Comparison of ENCODE assay signal across 25 cellular contexts in genomic region chr3:141618103-141618502, GRCh38.
"Had no signal": no experiment of that assay in that cellular context is flagged by ENCODE, and none has a peak within 500 bp of the region (broad histone marks: within the 10 kb centered on the region; RNA-seq: fewer than 3 reads in every experiment).

No MANE protein-coding gene starts in this region.

- H3K27me3 Mint-ChIP-seq: activated CD4-positive, alpha-beta T cell treated with anti-CD3 and anti-CD28 coated beads for 36 hours; activated naive CD8-positive, alpha-beta T cell treated with anti-CD3 and anti-CD28 coated beads, Interleukin-2, amount 50 U/mL, for 24 hours; effector memory CD8-positive, alpha-beta T cell; naive B cell; stimulated activated naive CD8-positive, alpha-beta T cell treated with anti-CD3 and anti-CD28 coated beads, Interleukin-15, Interleukin-2, amounts not matched to agents 100 ng/mL and 50 ng/mL, for 24 hours had no signal

- H3K9me3 ChIP-seq: left lung, upper lobe of right lung had no signal

- DNase-seq: activated CD4-positive, alpha-beta T cell treated with anti-CD3 and anti-CD28 coated beads for 36 hours; activated CD4-positive, CD25-positive, alpha-beta regulatory T cell; activated effector memory CD4-positive, alpha-beta T cell treated with Interleukin-2 at 50 U/mL for 16 hours; activated naive CD4-positive, alpha-beta T cell treated with Interleukin-2 at 50 U/mL for 16 hours; activated naive CD8-positive, alpha-beta T cell treated with anti-CD3 and anti-CD28 coated beads, Interleukin-2, amount 50 U/mL, for 24 hours; activated T-cell treated with anti-CD3 and anti-CD28 coated beads for 4 hours; amygdala; caudate nucleus; cortex of kidney; effector memory CD8-positive, alpha-beta T cell; head of caudate nucleus; kidney glomerular epithelial cell; left lung; naive B cell; posterior cingulate gyrus; right cardiac atrium; spleen; stimulated activated CD4-positive, alpha-beta T cell treated with anti-CD3 and anti-CD28 coated beads, Interleukin-2, amount 100 ng/mL, for 48 hours; substantia nigra; T-helper 1 cell; upper lobe of right lung had no signal

- H3K4me3 Mint-ChIP-seq: activated CD4-positive, alpha-beta T cell treated with anti-CD3 and anti-CD28 coated beads for 36 hours; activated naive CD8-positive, alpha-beta T cell treated with anti-CD3 and anti-CD28 coated beads, Interleukin-2, amount 50 U/mL, for 24 hours; effector memory CD8-positive, alpha-beta T cell; naive B cell; stimulated activated naive CD8-positive, alpha-beta T cell treated with anti-CD3 and anti-CD28 coated beads, Interleukin-15, Interleukin-2, amounts not matched to agents 100 ng/mL and 50 ng/mL, for 24 hours; T-helper 2 cell treated with Interferon-gamma antibody and Interleukin-4, amounts not matched to agents 5 μg/mL and 100 μg/mL, for 36 hours had no signal

- H3K27me3 ChIP-seq: left lung, spleen, upper lobe of right lung had no signal

- H3K27ac ChIP-seq: left lung, spleen, upper lobe of right lung had no signal

- H3K4me3 ChIP-seq: left lung, lung, spleen, upper lobe of right lung had no signal

- H3K9me3 Mint-ChIP-seq: activated naive CD8-positive, alpha-beta T cell treated with anti-CD3 and anti-CD28 coated beads, Interleukin-2, amount 50 U/mL, for 24 hours; effector memory CD8-positive, alpha-beta T cell; stimulated activated naive CD8-positive, alpha-beta T cell treated with anti-CD3 and anti-CD28 coated beads, Interleukin-15, Interleukin-2, amounts not matched to agents 100 ng/mL and 50 ng/mL, for 24 hours; T-helper 2 cell treated with Interferon-gamma antibody and Interleukin-4, amounts not matched to agents 5 μg/mL and 100 μg/mL, for 36 hours had no signal

- H3K27ac Mint-ChIP-seq: activated CD4-positive, alpha-beta T cell treated with anti-CD3 and anti-CD28 coated beads for 36 hours; activated naive CD8-positive, alpha-beta T cell treated with anti-CD3 and anti-CD28 coated beads, Interleukin-2, amount 50 U/mL, for 24 hours; effector memory CD8-positive, alpha-beta T cell; stimulated activated naive CD8-positive, alpha-beta T cell treated with anti-CD3 and anti-CD28 coated beads, Interleukin-15, Interleukin-2, amounts not matched to agents 100 ng/mL and 50 ng/mL, for 24 hours; T-helper 2 cell treated with Interferon-gamma antibody and Interleukin-4, amounts not matched to agents 5 μg/mL and 100 μg/mL, for 36 hours had no signal

- H3K4me1 ChIP-seq: left lung, spleen, upper lobe of right lung had no signal

- H3K4me1 Mint-ChIP-seq: activated CD4-positive, alpha-beta T cell treated with anti-CD3 and anti-CD28 coated beads for 36 hours; activated naive CD8-positive, alpha-beta T cell treated with anti-CD3 and anti-CD28 coated beads, Interleukin-2, amount 50 U/mL, for 24 hours; naive B cell had no signal

- ATAC-seq: activated CD4-positive, alpha-beta T cell treated with anti-CD3 and anti-CD28 coated beads for 36 hours; activated naive CD8-positive, alpha-beta T cell treated with anti-CD3 and anti-CD28 coated beads, Interleukin-2, amount 50 U/mL, for 24 hours; effector memory CD8-positive, alpha-beta T cell; esophagus mucosa; left lung; right cardiac atrium; upper lobe of right lung had no signal
